8 cellular contexts compared by ENCODE assay signal in genomic region chr10:63466168-63466935, GRCh38. TPM values are rescaled to one million over a fixed set of nuclear protein-coding genes. Genes with fewer than 3 reads are reported as not detected.
DNase-seq lines count a peak whose midpoint lies in the region; ATAC-seq lines count a peak whose summit lies in the region.

No MANE protein-coding gene starts in this region.

- peak; percentile 39 for ATAC-seq in GM18511 (IDR thresholded peaks at IDR 0.05; ENCODE audit: unreplicated experiment)
- ATAC-seq in HG02973 (IDR thresholded peaks at IDR 0.05; ENCODE audit: unreplicated experiment) = peak; percentile 33

- peak; percentile 75 for DNase-seq in ACHN
- DNase-seq in NCI-H226 = peak; percentile 21
- DNase-seq in activated CD8-positive, alpha-beta memory T cell treated with anti-CD3 and anti-CD28 coated beads, Interleukin-2, amount 50 U/mL, for 4 hours = peak; percentile 44
- DNase-seq in fibroblast of gingiva (ENCODE audit: low read depth) = peak; percentile 55
- DNase-seq in myocyte (ENCODE audit: low read depth) = peak; percentile 72
- peak; percentile 76 for DNase-seq in superior temporal gyrus (ENCODE audit: extremely low spot score)

- in situ Hi-C loops in ACHN (cut with HindIII; ENCODE audit: low pct_ligation_motif_present, low pct_unique_long_range_greater_than_20kb, low sequenced_read_pairs) = no loop called here

RNA-seq across cellular contexts. Expression of gene JMJD1C, which starts 0.6 kb away (rescaled TPM):
- total RNA-seq in myocyte = 145 and 181 TPM in 2 replicates
- 19.1 TPM for polyA plus RNA-seq in myocyte (2012)

RNA-seq across cellular contexts. Expression of gene REEP3, which starts 54.8 kb away (rescaled TPM):
- 48.6 and 52.1 TPM in 2 replicates for total RNA-seq in myocyte
- polyA plus RNA-seq in myocyte (2012) = 23.8 TPM

Comparison
In these comparisons a context has a peak if more than half of its experiments do, and no peak if none do; other contexts are left out.
1. Peak in every context shown above with its lines: DNase-seq and ATAC-seq.
2. DNase-seq: peak in every context shown above with its lines; median percentile 76 in superior temporal gyrus; 75 in ACHN; 72 in myocyte; 55 in fibroblast of gingiva; 44 in activated CD8-positive, alpha-beta memory T cell treated with anti-CD3 and anti-CD28 coated beads, Interleukin-2, amount 50 U/mL, for 4 hours; 21 in NCI-H226.